Comparison of ENCODE assay signal across 9 cellular contexts in genomic region chr20:57451759-57452661, GRCh38.
DNase-seq lines count a peak whose midpoint lies in the region; TF ChIP-seq lines count a peak whose summit lies in the region.
"Had no signal": no experiment of that assay in that cellular context is flagged by ENCODE, and none has a peak within 500 bp of the region (broad histone marks: within the 10 kb centered on the region; RNA-seq: fewer than 3 reads in every experiment).

No MANE protein-coding gene starts in this region.

- peak; percentile 42 for DNase-seq in activated T-cell treated with anti-CD3 and anti-CD28 coated beads, Interleukin-2, amount 50 U/mL, for 24 hours
- DNase-seq in activated T-cell treated with anti-CD3 and anti-CD28 coated beads, Interleukin-2, amount 50 U/mL, for 1 hour: no peak
- DNase-seq in Peyer's patch (peak in 1 of 3 donors; percentile 54), cardiac muscle cell (ENCODE audit: low read depth in 1 of 2, low spot score in 1 of 2) (peak in 1 of 2 donors; percentile 20), stomach (no peak), GOT3 (lab: John Stamatoyannopoulos, UW) (no peak), NCI-H345 treated with DMSO at 0.1 percent for 48 hours (lab: John Stamatoyannopoulos, UW; ENCODE audit: unreplicated experiment) (no peak), NCI-H2029 (lab: John Stamatoyannopoulos, UW) (no peak)
- DNase-seq: NCI-H510A had no signal

- no peaks in the 10 kb centered on the region for H3K27me3 Mint-ChIP-seq in activated T-cell treated with anti-CD3 and anti-CD28 coated beads, Interleukin-2, amount 50 U/mL, for 24 hours

- H3K27me3 ChIP-seq in Peyer's patch (no peaks in the 10 kb centered on the region), cardiac muscle cell (no peaks in the 10 kb centered on the region), stomach (peaks cover 0 to 5% (median 0%) of the 10 kb centered on the region in 3 donors)

- TF ChIP-seq EP300 in stomach (IDR thresholded peaks at IDR 0.05): no peak

- intact Hi-C loops in stomach (cut with DNase I; ENCODE audit: low total_unique reads): no loop called here

- TF ChIP-seq POLR2A in Peyer's patch (IDR thresholded peaks at IDR 0.05) (no peak), stomach (IDR thresholded peaks at IDR 0.05) (no peak)

- H3K4me1 ChIP-seq in Peyer's patch: peaks cover 0 to 27% (median 19%) of the 10 kb centered on the region in 4 donors
- peaks cover 24% of the 10 kb centered on the region for H3K4me1 ChIP-seq in cardiac muscle cell (ENCODE audit: low read depth)
- peaks cover 0 to 38% (median 17%) of the 10 kb centered on the region in 4 donors for H3K4me1 ChIP-seq in stomach

- no peaks in the 10 kb centered on the region for H3K9me3 ChIP-seq in Peyer's patch
- H3K9me3 ChIP-seq in cardiac muscle cell (ENCODE audit: low read depth): no peaks in the 10 kb centered on the region
- no peaks in the 10 kb centered on the region for H3K9me3 ChIP-seq in stomach

- no peak overlapping the region for H3K4me3 ChIP-seq in Peyer's patch
- H3K4me3 ChIP-seq in cardiac muscle cell: no peak overlapping the region
- no peak overlapping the region for H3K4me3 ChIP-seq in stomach

- no peaks in the 10 kb centered on the region for H3K9me3 Mint-ChIP-seq in activated T-cell treated with anti-CD3 and anti-CD28 coated beads, Interleukin-2, amount 50 U/mL, for 24 hours

- H3K4me1 Mint-ChIP-seq in activated T-cell treated with anti-CD3 and anti-CD28 coated beads, Interleukin-2, amount 50 U/mL, for 24 hours (ENCODE audit: low read depth): peaks cover 26% of the 10 kb centered on the region

- WGBS in stomach, 5 donors: 74 to 84% (median 79%) methylated on average over 17 to 22 of the region's 22 CpGs

- no peak overlapping the region for H3K4me3 Mint-ChIP-seq in activated T-cell treated with anti-CD3 and anti-CD28 coated beads, Interleukin-2, amount 50 U/mL, for 24 hours

- peak overlapping the region; percentile 66 for H3K27ac Mint-ChIP-seq in activated T-cell treated with anti-CD3 and anti-CD28 coated beads, Interleukin-2, amount 50 U/mL, for 24 hours

- H3K36me3 ChIP-seq in Peyer's patch (no peaks in the 10 kb centered on the region), cardiac muscle cell (no peaks in the 10 kb centered on the region), stomach (no peaks in the 10 kb centered on the region)

- no peak for TF ChIP-seq CTCF in Peyer's patch (IDR thresholded peaks at IDR 0.05)
- no peak for TF ChIP-seq CTCF in cardiac muscle cell (IDR thresholded peaks at IDR 0.05; ENCODE audit: low read depth, low read length)
- TF ChIP-seq CTCF in stomach (IDR thresholded peaks at IDR 0.05): no peak

- no peaks in the 10 kb centered on the region for H3K36me3 Mint-ChIP-seq in activated T-cell treated with anti-CD3 and anti-CD28 coated beads, Interleukin-2, amount 50 U/mL, for 24 hours (ENCODE audit: low read depth)

- peak overlapping the region in 3 of 4 donors; percentile 17 to 20 (median 19) for H3K27ac ChIP-seq in Peyer's patch
- peak overlapping the region; percentile 50 for H3K27ac ChIP-seq in cardiac muscle cell
- H3K27ac ChIP-seq in stomach: peak overlapping the region in 3 of 5 donors; percentile 4 to 68 (median 50)
